ENCODE assay signal across 1 cellular context in the genomic region with DNA sequence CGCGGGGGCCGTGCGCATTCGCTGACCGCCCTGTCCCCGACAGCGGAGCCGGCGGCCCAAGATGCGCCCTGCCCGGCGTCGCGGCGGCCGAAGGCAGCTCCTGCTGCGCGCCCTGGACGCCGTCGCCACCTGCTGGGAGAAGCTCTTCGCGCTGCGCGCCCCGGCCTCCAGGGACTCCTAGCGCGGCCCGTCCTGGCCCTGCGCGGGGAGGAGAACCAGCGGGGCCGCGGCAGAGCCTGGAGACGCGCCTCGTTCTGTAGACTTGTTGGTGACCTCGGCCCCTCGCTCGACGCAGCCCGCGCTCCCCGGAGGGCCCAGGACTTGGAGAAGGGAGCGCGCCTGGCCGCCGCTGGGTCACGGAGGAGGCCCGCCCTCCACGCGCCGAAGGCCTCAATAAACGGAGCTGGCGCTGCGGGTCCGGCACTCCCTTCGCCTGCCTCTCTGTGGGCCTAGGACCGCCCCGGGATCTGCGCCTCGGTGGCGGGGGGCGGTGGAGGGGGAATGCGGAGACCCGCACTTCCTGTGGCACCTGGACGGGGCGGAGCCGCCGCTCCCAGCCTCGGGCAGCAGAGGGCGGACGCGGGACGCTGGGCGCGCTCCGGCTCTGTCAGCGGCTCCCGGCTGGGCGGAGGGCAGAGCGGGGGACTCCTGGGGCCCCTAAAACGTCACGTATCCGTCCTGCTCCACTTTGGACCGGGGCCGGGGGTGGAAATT.
TF ChIP-seq lines count a peak whose summit lies in the region.

No MANE protein-coding gene starts in this region.

TF ChIP-seq in IMR-90, 13 proteins besides CTCF, POLR2A, EP300 and RAD21:
- TF ChIP-seq SMC3 (IDR thresholded peaks at IDR 0.05; ENCODE audit: low read depth, low read length) (peak; percentile 59), MAZ (IDR thresholded peaks at IDR 0.05; ENCODE audit: borderline replicate concordance, low read depth, low read length) (peak; percentile 61; the same call in 1 of the 2 replicates), BHLHE40 (IDR thresholded peaks at IDR 0.05; ENCODE audit: low read depth, low read length) (no peak)
